In genomic region chr22:26555478-26555877, GRCh38 we compare ENCODE assay signal across 23 cellular contexts. TPM values are rescaled to one million over a fixed set of nuclear protein-coding genes. Genes with fewer than 3 reads are reported as not detected.
DNase-seq lines count a peak whose midpoint lies in the region; ATAC-seq and TF ChIP-seq lines count a peak whose summit lies in the region.
"Had no signal": no experiment of that assay in that cellular context is flagged by ENCODE, and none has a peak within 500 bp of the region (broad histone marks: within the 10 kb centered on the region; RNA-seq: fewer than 3 reads in every experiment).

No MANE protein-coding gene starts in this region.

- peak overlapping the region; percentile 15; the same call in 1 of the 2 replicates for H2BK20ac ChIP-seq in IMR-90 (ENCODE audit: low read depth, low read length)

- H2AK9ac ChIP-seq in IMR-90 (replicated peaks; ENCODE audit: low read depth, low read length, poor library complexity) = no peak overlapping the region

- no peaks in the 10 kb centered on the region; the same call in none of the 2 replicates for H4K20me1 ChIP-seq in IMR-90 (ENCODE audit: insufficient read depth, low read length)

- dilution Hi-C loops in IMR-90 (cut with HindIII; ENCODE audit: low sequenced_read_pairs, unreplicated experiment) = no loop called here

- peaks cover 50 to 78% of the 10 kb centered on the region in 2 experiments for H3K79me1 ChIP-seq in IMR-90 (ENCODE audit: low read depth in 1 of 2, low read length in 2 of 2)

- H3K9me3 ChIP-seq in IMR-90 (ENCODE audit: control insufficient read depth, insufficient read depth, low read length) (no peaks in the 10 kb centered on the region), body of pancreas (no peaks in the 10 kb centered on the region), iPS-18a (ENCODE audit: control insufficient read depth, low read depth, low read length) (no peaks in the 10 kb centered on the region), psoas muscle (no peaks in the 10 kb centered on the region)
- H3K9me3 ChIP-seq: breast epithelium, mucosa of descending colon, suprapubic skin, upper lobe of right lung had no signal

- H3K9me1 ChIP-seq in IMR-90 (ENCODE audit: insufficient read depth, low read length) = peaks cover 38% of the 10 kb centered on the region

- H3K4me1 ChIP-seq in IMR-90 (ENCODE audit: control insufficient read depth, insufficient read depth, low read length) (peaks cover 24% of the 10 kb centered on the region), body of pancreas (peaks cover 96% of the 10 kb centered on the region), iPS-18a (ENCODE audit: control insufficient read depth, low read depth, low read length) (peaks cover 34% of the 10 kb centered on the region), psoas muscle (peaks cover 73% of the 10 kb centered on the region)
- H3K4me1 ChIP-seq: breast epithelium had no signal

- no peak overlapping the region; the same call in 2 of the 3 replicates for H2BK15ac ChIP-seq in IMR-90 (ENCODE audit: low read depth, low read length)

- no peak for DNase-seq in IMR-90
- peak in 2 of 4 donors; percentile 44 to 45 for DNase-seq in body of pancreas
- no peak for DNase-seq in psoas muscle
- no peak for DNase-seq in activated CD4-positive, alpha-beta T cell treated with anti-CD3 and anti-CD28 coated beads, Interleukin-2, amount 10 ng/mL, durations not matched to agents 24 days and 14 days
- DNase-seq in NOMO-1 treated with DMSO at 0.1 percent for 48 hours (lab: John Stamatoyannopoulos, UW; ENCODE audit: unreplicated experiment) = no peak
- DNase-seq in germinal center (ENCODE audit: low spot score) = no peak
- DNase-seq in effector CD8-positive, alpha-beta T cell (lab: John Stamatoyannopoulos, UW) = no peak
- DNase-seq: activated T-cell treated with anti-CD3 and anti-CD28 coated beads for 4 hours; mucosa of descending colon; NCI-H446 treated with DMSO at 0.1 percent for 48 hours; OCI-M1; stimulated activated CD4-positive, alpha-beta T cell treated with anti-CD3 and anti-CD28 coated beads, Interleukin-1b, Interleukin-23, amount 100 ng/mL, for 48 hours; stimulated activated naive CD4-positive, alpha-beta T cell treated with Interleukin-2 at 50 U/mL for 16 hours; upper lobe of right lung had no signal

- TF ChIP-seq POLR2A in IMR-90 (IDR thresholded peaks at IDR 0.05; ENCODE audit: low read depth, low read length) (no peak), body of pancreas (IDR thresholded peaks at IDR 0.05) (no peak)

- H3K4me2 ChIP-seq in IMR-90 (ENCODE audit: low read depth, low read length) = no peak overlapping the region
- H3K4me2 ChIP-seq: smooth muscle cell had no signal

- H2BK5ac ChIP-seq in IMR-90 (ENCODE audit: low read depth, low read length, poor library complexity, severe bottlenecking) = peak overlapping the region; percentile 16

- no peak overlapping the region for H4K5ac ChIP-seq in IMR-90 (ENCODE audit: low read depth, low read length)

- H3K4ac ChIP-seq in IMR-90 (ENCODE audit: low read depth, low read length) = peak overlapping the region; percentile 58; the same call in 1 of the 2 replicates

- H4K91ac ChIP-seq in IMR-90 (ENCODE audit: insufficient read depth, low read depth, low read length) = peak overlapping the region; percentile 7

- no peak for TF ChIP-seq CTCF in IMR-90 (conservative IDR thresholded peaks at IDR 0.05; ENCODE audit: low read depth, low read length)
- no peak for TF ChIP-seq CTCF in body of pancreas (IDR thresholded peaks at IDR 0.05)
- no peak for TF ChIP-seq CTCF in psoas muscle (IDR thresholded peaks at IDR 0.05)

- CTCF ChIA-PET in IMR-90 (lab: Yijun Ruan, JAX) = no interaction called here

- no peak overlapping the region for H4K8ac ChIP-seq in IMR-90 (ENCODE audit: low read depth in 2 of 2, low read length in 2 of 2)

- H3K27me3 ChIP-seq in IMR-90 (ENCODE audit: control insufficient read depth, insufficient read depth, low read length) (no peaks in the 10 kb centered on the region), body of pancreas (no peaks in the 10 kb centered on the region), iPS-18a (ENCODE audit: control insufficient read depth, insufficient read depth, low read length) (no peaks in the 10 kb centered on the region), psoas muscle (ENCODE audit: insufficient read depth in 3 of 3, low read length in 2 of 3) (no peaks in the 10 kb centered on the region)
- H3K27me3 ChIP-seq: breast epithelium, suprapubic skin, upper lobe of right lung had no signal

- WGBS in IMR-90 (ENCODE audit: extremely low coverage in 2 of 2, insufficient read length in 1 of 2), 2 experiments = 94% methylated on average over 3 of the region's 11 CpGs; no CpG with 5 or more reads in 1 of the 2 experiments
- 26 to 45% methylated on average over 5 to 11 of the region's 11 CpGs for WGBS in body of pancreas, 2 donors
- 35 to 40% (median 37%) methylated on average over 11 of the region's 11 CpGs for WGBS in psoas muscle, 3 donors

- peak overlapping the region; percentile 56; the same call in 1 of the 2 replicates for H2AK5ac ChIP-seq in IMR-90 (ENCODE audit: low read depth, low read length)

- H3K36me3 Mint-ChIP-seq in activated CD4-positive, alpha-beta T cell treated with anti-CD3 and anti-CD28 coated beads, Interleukin-2, amount 10 ng/mL, durations not matched to agents 24 days and 14 days (ENCODE audit: low read depth) = peaks cover 9% of the 10 kb centered on the region
- H3K36me3 Mint-ChIP-seq: activated naive CD4-positive, alpha-beta T cell treated with anti-CD3 and anti-CD28 coated beads, Interleukin-2, amount 50 U/mL, for 24 hours had no signal

- no peaks in the 10 kb centered on the region for H3K9me3 Mint-ChIP-seq in activated CD4-positive, alpha-beta T cell treated with anti-CD3 and anti-CD28 coated beads, Interleukin-2, amount 10 ng/mL, durations not matched to agents 24 days and 14 days
- H3K9me3 Mint-ChIP-seq: activated naive CD4-positive, alpha-beta T cell treated with anti-CD3 and anti-CD28 coated beads, Interleukin-2, amount 50 U/mL, for 24 hours; activated T-helper 2 cell treated with anti-CD3 and anti-CD28 coated beads, Interferon-gamma antibody, Interleukin-2, Interleukin-4, amounts not matched to agents 10 μg/mL and 5 μg/mL and 100 μg/mL, durations not matched to agents 14 hours and 24 hours and 36 hours; nephron had no signal

- in situ Hi-C loops in IMR-90 (cut with MboI; ENCODE audit: low sequenced_read_pairs) = no loop called here

- POLR2A ChIA-PET in IMR-90 (lab: Charles Lee; ENCODE audit: unreplicated experiment) = no interaction called here

- TF ChIP-seq RAD21 in IMR-90 (IDR thresholded peaks at IDR 0.05; ENCODE audit: low read length) = no peak

- no peak overlapping the region for H3K27ac ChIP-seq in IMR-90 (ENCODE audit: insufficient read depth, low read length)
- H3K27ac ChIP-seq in body of pancreas = peak overlapping the region; percentile 75 to 87 (median 85)
- peak overlapping the region; percentile 79 for H3K27ac ChIP-seq in iPS-18a (ENCODE audit: low read length)
- H3K27ac ChIP-seq in psoas muscle = peak overlapping the region; percentile 76
- H3K27ac ChIP-seq: breast epithelium, SK-N-MC, suprapubic skin, upper lobe of right lung had no signal

- H2BK120ac ChIP-seq in IMR-90 (ENCODE audit: low read depth, low read length) = 0 out of 2 replicates have a peak overlapping the region, but pooled peaks have one; percentile 29

- H3K4me3 Mint-ChIP-seq in activated CD4-positive, alpha-beta T cell treated with anti-CD3 and anti-CD28 coated beads, Interleukin-2, amount 10 ng/mL, durations not matched to agents 24 days and 14 days = no peak overlapping the region
- H3K4me3 Mint-ChIP-seq: activated naive CD4-positive, alpha-beta T cell treated with anti-CD3 and anti-CD28 coated beads, Interleukin-2, amount 50 U/mL, for 24 hours; nephron had no signal

- no peaks in the 10 kb centered on the region for H3K36me3 ChIP-seq in IMR-90 (ENCODE audit: control insufficient read depth, insufficient read depth, low read length)
- no peaks in the 10 kb centered on the region for H3K36me3 ChIP-seq in body of pancreas (replicated peaks in 1 of 2; ENCODE audit: insufficient read depth in 1 of 2, low read depth in 2 of 2)
- H3K36me3 ChIP-seq in iPS-18a (ENCODE audit: control insufficient read depth, low read depth, low read length) = no peaks in the 10 kb centered on the region
- H3K36me3 ChIP-seq in psoas muscle (ENCODE audit: insufficient read depth in 1 of 2, low read depth in 1 of 2) = no peaks in the 10 kb centered on the region
- H3K36me3 ChIP-seq: breast epithelium, suprapubic skin, upper lobe of right lung had no signal

- no peaks in the 10 kb centered on the region for H3K27me3 Mint-ChIP-seq in activated CD4-positive, alpha-beta T cell treated with anti-CD3 and anti-CD28 coated beads, Interleukin-2, amount 10 ng/mL, durations not matched to agents 24 days and 14 days
- H3K27me3 Mint-ChIP-seq: activated naive CD4-positive, alpha-beta T cell treated with anti-CD3 and anti-CD28 coated beads, Interleukin-2, amount 50 U/mL, for 24 hours had no signal

- no peak overlapping the region for H3K23ac ChIP-seq in IMR-90 (ENCODE audit: low read depth, low read length)

- ATAC-seq in IMR-90 (ENCODE audit: low read depth) = no peak
- ATAC-seq in body of pancreas = no peak
- peak in 2 of 4 donors; percentile 22 to 35 for ATAC-seq in psoas muscle
- ATAC-seq: GM12878, mucosa of descending colon, upper lobe of right lung had no signal

- no peak overlapping the region for H3K56ac ChIP-seq in IMR-90 (ENCODE audit: extremely low read depth, insufficient read depth, low read length)

- H2AFZ ChIP-seq in IMR-90 (replicated peaks; ENCODE audit: low read length, poor library complexity) = no peak overlapping the region

- intact Hi-C loops in IMR-90 (cut with micrococcal nuclease) = no loop called here
- intact Hi-C loops in body of pancreas (cut with DNase I) = no loop called here
- intact Hi-C loops in psoas muscle (cut with DNase I) = loop anchor here in 1 of 2 donors (2.0 kb wide), 1 partner anchor 25 kb away; no protein-coding TSS in a partner anchor
- intact Hi-C loops in activated CD4-positive, alpha-beta T cell treated with anti-CD3 and anti-CD28 coated beads, Interleukin-2, amount 10 ng/mL, durations not matched to agents 24 days and 14 days (cut with micrococcal nuclease) = no loop called here

- BruUV-seq in IMR-90 (replicated peaks; lab: Mats Ljungman, UMichigan) = no TSS peak

- H3K14ac ChIP-seq in IMR-90 (replicated peaks; ENCODE audit: low read depth, low read length) = no peak overlapping the region

- no peak overlapping the region for H3K9ac ChIP-seq in IMR-90 (ENCODE audit: low read depth, low read length)
- no peak overlapping the region for H3K9ac ChIP-seq in iPS-18a (ENCODE audit: low read length)

- no peak overlapping the region for H3K18ac ChIP-seq in IMR-90 (ENCODE audit: low read depth, low read length)

- H3K4me1 Mint-ChIP-seq in activated CD4-positive, alpha-beta T cell treated with anti-CD3 and anti-CD28 coated beads, Interleukin-2, amount 10 ng/mL, durations not matched to agents 24 days and 14 days = peaks cover 23% of the 10 kb centered on the region

- H3K4me3 ChIP-seq in IMR-90 (ENCODE audit: insufficient read depth, low read depth, low read length) = no peak overlapping the region
- no peak overlapping the region for H3K4me3 ChIP-seq in body of pancreas
- no peak overlapping the region for H3K4me3 ChIP-seq in iPS-18a (ENCODE audit: low read length)
- H3K4me3 ChIP-seq in psoas muscle = no peak overlapping the region
- H3K4me3 ChIP-seq: breast epithelium, GM12878, mucosa of descending colon, SK-N-MC, smooth muscle cell, suprapubic skin, upper lobe of right lung had no signal

- H3K27ac Mint-ChIP-seq in activated CD4-positive, alpha-beta T cell treated with anti-CD3 and anti-CD28 coated beads, Interleukin-2, amount 10 ng/mL, durations not matched to agents 24 days and 14 days = no peak overlapping the region
- H3K27ac Mint-ChIP-seq: activated naive CD4-positive, alpha-beta T cell treated with anti-CD3 and anti-CD28 coated beads, Interleukin-2, amount 50 U/mL, for 24 hours; activated T-helper 2 cell treated with anti-CD3 and anti-CD28 coated beads, Interferon-gamma antibody, Interleukin-2, Interleukin-4, amounts not matched to agents 10 μg/mL and 5 μg/mL and 100 μg/mL, durations not matched to agents 14 hours and 24 hours and 36 hours had no signal

RNA-seq across cellular contexts. Expression of gene TPST2, which starts 34.5 kb away (rescaled TPM):
- 41.7 and 42.5 TPM in 2 replicates for total RNA-seq in IMR-90 (2012; rRNA removed)
- 63.6 and 81.1 TPM in 2 replicates for polyA plus RNA-seq in IMR-90 (2012; rRNA removed)
- 84.8 and 101 TPM in 2 replicates for polyA plus RNA-seq in IMR-90 (2012; cell fraction: cytosol; rRNA removed)
- 50.0 and 85.2 TPM in 2 replicates for polyA plus RNA-seq in IMR-90 (2012; cell fraction: nucleus; rRNA removed; ENCODE audit: low replicate concordance)
- 100 to 1,000 TPM; 547 to 586 TPM for total RNA-seq in body of pancreas
- 10 to 100 TPM; 22.1 to 41.3 (median 28.5) TPM for total RNA-seq in psoas muscle
- 10 to 100 TPM; 30.5 to 76.4 (median 46.9) TPM for polyA plus RNA-seq in psoas muscle
- 30.0 and 33.5 TPM in 2 replicates for total RNA-seq in activated CD4-positive, alpha-beta T cell treated with anti-CD3 and anti-CD28 coated beads, Interleukin-2, amount 10 ng/mL, durations not matched to agents 24 days and 14 days

RNA-seq across cellular contexts. Expression of gene TFIP11, which starts 43.2 kb away (rescaled TPM):
- total RNA-seq in IMR-90 (2012; rRNA removed) (37.5 and 43.2 TPM in 2 replicates), body of pancreas (10 to 100 TPM; 26.2 to 32.3 TPM), psoas muscle (10 to 100 TPM; 29.1 to 48.6 (median 33.5) TPM)
- polyA plus RNA-seq in IMR-90 (2012; rRNA removed) (22.5 and 23.6 TPM in 2 replicates), psoas muscle (10 to 100 TPM; 28.8 to 56.1 (median 37.8) TPM)
- 16.0 and 16.7 TPM in 2 replicates for polyA plus RNA-seq in IMR-90 (2012; cell fraction: cytosol; rRNA removed)
- polyA plus RNA-seq in IMR-90 (2012; cell fraction: nucleus; rRNA removed; ENCODE audit: low replicate concordance) = 35.1 and 48.4 TPM in 2 replicates
- 51.2 and 56.3 TPM in 2 replicates for total RNA-seq in activated CD4-positive, alpha-beta T cell treated with anti-CD3 and anti-CD28 coated beads, Interleukin-2, amount 10 ng/mL, durations not matched to agents 24 days and 14 days

Comparison
In these comparisons a context has a peak if more than half of its experiments do, and no peak if none do; other contexts are left out.
1. RNA of gene TPST2, which starts 34.5 kb away (total RNA-seq): 547 to 586 TPM in body of pancreas; 41.7 to 42.5 TPM in IMR-90, 22.1 to 41.3 TPM in psoas muscle and 30.0 to 33.5 TPM in activated CD4-positive, alpha-beta T cell treated with anti-CD3 and anti-CD28 coated beads, Interleukin-2, amount 10 ng/mL, durations not matched to agents 24 days and 14 days; every median in the first group is over 10 times any median in the second.